ENCODE assay signal across 2 cellular contexts in the genomic region with DNA sequence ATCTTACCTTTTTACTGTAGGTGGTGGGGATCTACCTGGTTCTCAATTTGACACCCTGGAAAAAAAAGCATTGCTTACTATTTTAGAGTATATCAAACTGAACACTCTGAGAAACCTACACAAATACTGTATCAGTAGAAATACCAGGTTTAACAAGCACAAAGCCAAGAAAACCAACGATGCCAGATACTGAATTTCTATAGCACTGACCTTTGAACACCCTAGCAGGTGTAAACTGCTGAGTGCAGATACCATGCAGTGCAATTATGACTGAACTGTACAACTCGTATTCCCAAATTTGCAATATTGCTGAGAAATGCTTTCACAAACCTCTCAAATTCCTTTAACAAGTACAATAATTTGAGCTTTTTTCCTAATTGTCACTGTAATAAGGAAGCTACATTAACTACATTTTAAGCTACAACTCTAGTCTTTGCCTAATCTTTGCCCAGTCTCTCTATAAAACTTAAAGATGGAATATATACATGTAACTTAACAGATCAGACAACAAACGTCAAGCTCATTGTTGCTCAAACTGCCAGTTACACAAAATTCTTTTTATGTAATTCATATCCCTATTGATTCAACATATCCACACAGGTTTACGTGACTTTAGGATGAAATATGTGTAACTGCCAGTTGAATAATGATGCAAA.
TF ChIP-seq lines count a peak whose summit lies in the region.

No MANE protein-coding gene starts in this region.

TF ChIP-seq in A549, 52 proteins besides CTCF, POLR2A, EP300 and RAD21 (continued from another document):
- TF ChIP-seq MAFK (IDR thresholded peaks at IDR 0.05; ENCODE audit: partially characterized antibody), result no peak
- no peak for TF ChIP-seq HOXB5 (CRISPR knock-in tag; IDR thresholded peaks at IDR 0.05)
- no peak for TF ChIP-seq SMC3 (IDR thresholded peaks at IDR 0.05)
- TF ChIP-seq, protein P1, sequence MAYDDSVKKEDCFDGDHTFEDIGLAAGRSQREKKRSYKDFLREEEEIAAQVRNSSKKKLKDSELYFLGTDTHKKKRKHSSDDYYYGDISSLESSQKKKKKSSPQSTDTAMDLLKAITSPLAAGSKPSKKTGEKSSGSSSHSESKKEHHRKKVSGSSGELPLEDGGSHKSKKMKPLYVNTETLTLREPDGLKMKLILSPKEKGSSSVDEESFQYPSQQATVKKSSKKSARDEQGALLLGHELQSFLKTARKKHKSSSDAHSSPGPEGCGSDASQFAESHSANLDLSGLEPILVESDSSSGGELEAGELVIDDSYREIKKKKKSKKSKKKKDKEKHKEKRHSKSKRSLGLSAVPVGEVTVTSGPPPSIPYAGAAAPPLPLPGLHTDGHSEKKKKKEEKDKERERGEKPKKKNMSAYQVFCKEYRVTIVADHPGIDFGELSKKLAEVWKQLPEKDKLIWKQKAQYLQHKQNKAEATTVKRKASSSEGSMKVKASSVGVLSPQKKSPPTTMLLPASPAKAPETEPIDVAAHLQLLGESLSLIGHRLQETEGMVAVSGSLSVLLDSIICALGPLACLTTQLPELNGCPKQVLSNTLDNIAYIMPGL (CRISPR knock-in tag; IDR thresholded peaks at IDR 0.05; ENCODE audit: borderline replicate concordance), result no peak
- no peak for TF ChIP-seq ZC3H11A (IDR thresholded peaks at IDR 0.05)
- TF ChIP-seq, protein P2, sequence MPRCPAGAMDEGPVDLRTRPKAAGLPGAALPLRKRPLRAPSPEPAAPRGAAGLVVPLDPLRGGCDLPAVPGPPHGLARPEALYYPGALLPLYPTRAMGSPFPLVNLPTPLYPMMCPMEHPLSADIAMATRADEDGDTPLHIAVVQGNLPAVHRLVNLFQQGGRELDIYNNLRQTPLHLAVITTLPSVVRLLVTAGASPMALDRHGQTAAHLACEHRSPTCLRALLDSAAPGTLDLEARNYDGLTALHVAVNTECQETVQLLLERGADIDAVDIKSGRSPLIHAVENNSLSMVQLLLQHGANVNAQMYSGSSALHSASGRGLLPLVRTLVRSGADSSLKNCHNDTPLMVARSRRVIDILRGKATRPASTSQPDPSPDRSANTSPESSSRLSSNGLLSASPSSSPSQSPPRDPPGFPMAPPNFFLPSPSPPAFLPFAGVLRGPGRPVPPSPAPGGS (IDR thresholded peaks at IDR 0.05), result no peak
- no peak for TF ChIP-seq FOSB (CRISPR knock-in tag; IDR thresholded peaks at IDR 0.05)
- TF ChIP-seq, protein P3, sequence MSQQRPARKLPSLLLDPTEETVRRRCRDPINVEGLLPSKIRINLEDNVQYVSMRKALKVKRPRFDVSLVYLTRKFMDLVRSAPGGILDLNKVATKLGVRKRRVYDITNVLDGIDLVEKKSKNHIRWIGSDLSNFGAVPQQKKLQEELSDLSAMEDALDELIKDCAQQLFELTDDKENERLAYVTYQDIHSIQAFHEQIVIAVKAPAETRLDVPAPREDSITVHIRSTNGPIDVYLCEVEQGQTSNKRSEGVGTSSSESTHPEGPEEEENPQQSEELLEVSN (IDR thresholded peaks at IDR 0.05; ENCODE audit: borderline replicate concordance, low read depth), result no peak
- TF ChIP-seq RARB (CRISPR knock-in tag; IDR thresholded peaks at IDR 0.05), result no peak
- TF ChIP-seq ZSCAN20 (CRISPR knock-in tag; IDR thresholded peaks at IDR 0.05), result no peak
- no peak for TF ChIP-seq MYC (IDR thresholded peaks at IDR 0.05; ENCODE audit: borderline replicate concordance, low read length)
- TF ChIP-seq MAZ (IDR thresholded peaks at IDR 0.05; ENCODE audit: borderline replicate concordance, low read depth, low read length), result no peak
- TF ChIP-seq, protein P4, sequence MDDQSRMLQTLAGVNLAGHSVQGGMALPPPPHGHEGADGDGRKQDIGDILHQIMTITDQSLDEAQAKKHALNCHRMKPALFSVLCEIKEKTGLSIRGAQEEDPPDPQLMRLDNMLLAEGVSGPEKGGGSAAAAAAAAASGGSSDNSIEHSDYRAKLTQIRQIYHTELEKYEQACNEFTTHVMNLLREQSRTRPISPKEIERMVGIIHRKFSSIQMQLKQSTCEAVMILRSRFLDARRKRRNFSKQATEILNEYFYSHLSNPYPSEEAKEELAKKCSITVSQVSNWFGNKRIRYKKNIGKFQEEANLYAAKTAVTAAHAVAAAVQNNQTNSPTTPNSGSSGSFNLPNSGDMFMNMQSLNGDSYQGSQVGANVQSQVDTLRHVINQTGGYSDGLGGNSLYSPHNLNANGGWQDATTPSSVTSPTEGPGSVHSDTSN (IDR thresholded peaks at IDR 0.05), result no peak
- no peak for TF ChIP-seq ZFP36 (IDR thresholded peaks at IDR 0.05; ENCODE audit: borderline replicate concordance, partially characterized antibody)
- TF ChIP-seq, protein P5, sequence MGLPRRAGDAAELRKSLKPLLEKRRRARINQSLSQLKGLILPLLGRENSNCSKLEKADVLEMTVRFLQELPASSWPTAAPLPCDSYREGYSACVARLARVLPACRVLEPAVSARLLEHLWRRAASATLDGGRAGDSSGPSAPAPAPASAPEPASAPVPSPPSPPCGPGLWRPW (IDR thresholded peaks at IDR 0.05), result no peak

TF ChIP-seq in WTC11, 78 proteins besides CTCF, POLR2A, EP300 and RAD21 (continued from another document):
- TF ChIP-seq, protein P6, sequence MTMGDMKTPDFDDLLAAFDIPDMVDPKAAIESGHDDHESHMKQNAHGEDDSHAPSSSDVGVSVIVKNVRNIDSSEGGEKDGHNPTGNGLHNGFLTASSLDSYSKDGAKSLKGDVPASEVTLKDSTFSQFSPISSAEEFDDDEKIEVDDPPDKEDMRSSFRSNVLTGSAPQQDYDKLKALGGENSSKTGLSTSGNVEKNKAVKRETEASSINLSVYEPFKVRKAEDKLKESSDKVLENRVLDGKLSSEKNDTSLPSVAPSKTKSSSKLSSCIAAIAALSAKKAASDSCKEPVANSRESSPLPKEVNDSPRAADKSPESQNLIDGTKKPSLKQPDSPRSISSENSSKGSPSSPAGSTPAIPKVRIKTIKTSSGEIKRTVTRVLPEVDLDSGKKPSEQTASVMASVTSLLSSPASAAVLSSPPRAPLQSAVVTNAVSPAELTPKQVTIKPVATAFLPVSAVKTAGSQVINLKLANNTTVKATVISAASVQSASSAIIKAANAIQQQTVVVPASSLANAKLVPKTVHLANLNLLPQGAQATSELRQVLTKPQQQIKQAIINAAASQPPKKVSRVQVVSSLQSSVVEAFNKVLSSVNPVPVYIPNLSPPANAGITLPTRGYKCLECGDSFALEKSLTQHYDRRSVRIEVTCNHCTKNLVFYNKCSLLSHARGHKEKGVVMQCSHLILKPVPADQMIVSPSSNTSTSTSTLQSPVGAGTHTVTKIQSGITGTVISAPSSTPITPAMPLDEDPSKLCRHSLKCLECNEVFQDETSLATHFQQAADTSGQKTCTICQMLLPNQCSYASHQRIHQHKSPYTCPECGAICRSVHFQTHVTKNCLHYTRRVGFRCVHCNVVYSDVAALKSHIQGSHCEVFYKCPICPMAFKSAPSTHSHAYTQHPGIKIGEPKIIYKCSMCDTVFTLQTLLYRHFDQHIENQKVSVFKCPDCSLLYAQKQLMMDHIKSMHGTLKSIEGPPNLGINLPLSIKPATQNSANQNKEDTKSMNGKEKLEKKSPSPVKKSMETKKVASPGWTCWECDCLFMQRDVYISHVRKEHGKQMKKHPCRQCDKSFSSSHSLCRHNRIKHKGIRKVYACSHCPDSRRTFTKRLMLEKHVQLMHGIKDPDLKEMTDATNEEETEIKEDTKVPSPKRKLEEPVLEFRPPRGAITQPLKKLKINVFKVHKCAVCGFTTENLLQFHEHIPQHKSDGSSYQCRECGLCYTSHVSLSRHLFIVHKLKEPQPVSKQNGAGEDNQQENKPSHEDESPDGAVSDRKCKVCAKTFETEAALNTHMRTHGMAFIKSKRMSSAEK (CRISPR knock-in tag; IDR thresholded peaks at IDR 0.05; ENCODE audit: borderline replicate concordance), result peak; percentile 62; the same call in 1 of the 2 replicates
- TF ChIP-seq NFATC4 (CRISPR knock-in tag; IDR thresholded peaks at IDR 0.05), result 0 out of 2 replicates have a peak, but pooled peaks have one; percentile 62
- TF ChIP-seq, protein P7, sequence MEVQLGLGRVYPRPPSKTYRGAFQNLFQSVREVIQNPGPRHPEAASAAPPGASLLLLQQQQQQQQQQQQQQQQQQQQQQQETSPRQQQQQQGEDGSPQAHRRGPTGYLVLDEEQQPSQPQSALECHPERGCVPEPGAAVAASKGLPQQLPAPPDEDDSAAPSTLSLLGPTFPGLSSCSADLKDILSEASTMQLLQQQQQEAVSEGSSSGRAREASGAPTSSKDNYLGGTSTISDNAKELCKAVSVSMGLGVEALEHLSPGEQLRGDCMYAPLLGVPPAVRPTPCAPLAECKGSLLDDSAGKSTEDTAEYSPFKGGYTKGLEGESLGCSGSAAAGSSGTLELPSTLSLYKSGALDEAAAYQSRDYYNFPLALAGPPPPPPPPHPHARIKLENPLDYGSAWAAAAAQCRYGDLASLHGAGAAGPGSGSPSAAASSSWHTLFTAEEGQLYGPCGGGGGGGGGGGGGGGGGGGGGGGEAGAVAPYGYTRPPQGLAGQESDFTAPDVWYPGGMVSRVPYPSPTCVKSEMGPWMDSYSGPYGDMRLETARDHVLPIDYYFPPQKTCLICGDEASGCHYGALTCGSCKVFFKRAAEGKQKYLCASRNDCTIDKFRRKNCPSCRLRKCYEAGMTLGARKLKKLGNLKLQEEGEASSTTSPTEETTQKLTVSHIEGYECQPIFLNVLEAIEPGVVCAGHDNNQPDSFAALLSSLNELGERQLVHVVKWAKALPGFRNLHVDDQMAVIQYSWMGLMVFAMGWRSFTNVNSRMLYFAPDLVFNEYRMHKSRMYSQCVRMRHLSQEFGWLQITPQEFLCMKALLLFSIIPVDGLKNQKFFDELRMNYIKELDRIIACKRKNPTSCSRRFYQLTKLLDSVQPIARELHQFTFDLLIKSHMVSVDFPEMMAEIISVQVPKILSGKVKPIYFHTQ (CRISPR knock-in tag; IDR thresholded peaks at IDR 0.05), result no peak
- TF ChIP-seq, protein P8, sequence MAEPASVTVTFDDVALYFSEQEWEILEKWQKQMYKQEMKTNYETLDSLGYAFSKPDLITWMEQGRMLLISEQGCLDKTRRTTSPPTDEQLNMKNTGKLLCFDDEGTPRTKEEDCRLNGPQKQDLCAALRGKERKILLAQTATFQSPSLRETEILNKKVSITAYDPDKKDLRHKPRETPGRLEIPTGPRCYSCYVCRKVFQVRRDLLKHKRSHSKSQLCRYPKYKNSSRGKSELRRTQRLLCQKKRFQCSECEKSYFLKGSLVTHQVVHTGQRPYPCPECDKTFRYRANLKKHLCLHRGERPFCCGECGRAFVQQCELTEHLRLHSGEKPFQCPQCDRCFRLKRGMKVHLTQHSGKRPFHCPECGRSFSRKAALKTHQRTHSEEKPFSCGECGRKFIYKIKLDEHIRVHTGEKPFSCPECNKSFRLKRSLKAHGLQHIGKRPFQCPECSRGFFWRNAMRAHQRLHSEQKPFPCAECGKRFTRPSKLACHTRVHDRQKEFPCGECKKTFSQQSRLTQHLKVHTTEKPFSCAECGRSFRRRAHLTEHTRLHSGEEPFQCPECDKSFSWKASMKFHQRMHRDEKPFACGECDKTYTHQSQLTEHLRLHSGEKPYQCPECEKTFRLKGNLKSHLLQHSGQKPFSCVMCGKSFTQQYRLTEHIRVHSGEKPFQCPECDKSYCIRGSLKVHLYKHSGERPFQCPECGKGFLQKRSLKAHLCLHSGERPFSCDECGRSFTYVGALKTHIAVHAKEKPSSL (CRISPR knock-in tag; conservative IDR thresholded peaks at IDR 0.05), result peak; percentile 46
- TF ChIP-seq, protein P9, sequence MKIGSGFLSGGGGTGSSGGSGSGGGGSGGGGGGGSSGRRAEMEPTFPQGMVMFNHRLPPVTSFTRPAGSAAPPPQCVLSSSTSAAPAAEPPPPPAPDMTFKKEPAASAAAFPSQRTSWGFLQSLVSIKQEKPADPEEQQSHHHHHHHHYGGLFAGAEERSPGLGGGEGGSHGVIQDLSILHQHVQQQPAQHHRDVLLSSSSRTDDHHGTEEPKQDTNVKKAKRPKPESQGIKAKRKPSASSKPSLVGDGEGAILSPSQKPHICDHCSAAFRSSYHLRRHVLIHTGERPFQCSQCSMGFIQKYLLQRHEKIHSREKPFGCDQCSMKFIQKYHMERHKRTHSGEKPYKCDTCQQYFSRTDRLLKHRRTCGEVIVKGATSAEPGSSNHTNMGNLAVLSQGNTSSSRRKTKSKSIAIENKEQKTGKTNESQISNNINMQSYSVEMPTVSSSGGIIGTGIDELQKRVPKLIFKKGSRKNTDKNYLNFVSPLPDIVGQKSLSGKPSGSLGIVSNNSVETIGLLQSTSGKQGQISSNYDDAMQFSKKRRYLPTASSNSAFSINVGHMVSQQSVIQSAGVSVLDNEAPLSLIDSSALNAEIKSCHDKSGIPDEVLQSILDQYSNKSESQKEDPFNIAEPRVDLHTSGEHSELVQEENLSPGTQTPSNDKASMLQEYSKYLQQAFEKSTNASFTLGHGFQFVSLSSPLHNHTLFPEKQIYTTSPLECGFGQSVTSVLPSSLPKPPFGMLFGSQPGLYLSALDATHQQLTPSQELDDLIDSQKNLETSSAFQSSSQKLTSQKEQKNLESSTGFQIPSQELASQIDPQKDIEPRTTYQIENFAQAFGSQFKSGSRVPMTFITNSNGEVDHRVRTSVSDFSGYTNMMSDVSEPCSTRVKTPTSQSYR (CRISPR knock-in tag; IDR thresholded peaks at IDR 0.05), result no peak
- TF ChIP-seq, protein P10, sequence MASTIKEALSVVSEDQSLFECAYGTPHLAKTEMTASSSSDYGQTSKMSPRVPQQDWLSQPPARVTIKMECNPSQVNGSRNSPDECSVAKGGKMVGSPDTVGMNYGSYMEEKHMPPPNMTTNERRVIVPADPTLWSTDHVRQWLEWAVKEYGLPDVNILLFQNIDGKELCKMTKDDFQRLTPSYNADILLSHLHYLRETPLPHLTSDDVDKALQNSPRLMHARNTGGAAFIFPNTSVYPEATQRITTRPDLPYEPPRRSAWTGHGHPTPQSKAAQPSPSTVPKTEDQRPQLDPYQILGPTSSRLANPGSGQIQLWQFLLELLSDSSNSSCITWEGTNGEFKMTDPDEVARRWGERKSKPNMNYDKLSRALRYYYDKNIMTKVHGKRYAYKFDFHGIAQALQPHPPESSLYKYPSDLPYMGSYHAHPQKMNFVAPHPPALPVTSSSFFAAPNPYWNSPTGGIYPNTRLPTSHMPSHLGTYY (CRISPR knock-in tag; IDR thresholded peaks at IDR 0.05), result 0 out of 2 replicates have a peak, but pooled peaks have one; percentile 55
TF ChIP-seq in WTC11: peak in this region for 4.
